1 cellular context compared by ENCODE assay signal in the genomic region with DNA sequence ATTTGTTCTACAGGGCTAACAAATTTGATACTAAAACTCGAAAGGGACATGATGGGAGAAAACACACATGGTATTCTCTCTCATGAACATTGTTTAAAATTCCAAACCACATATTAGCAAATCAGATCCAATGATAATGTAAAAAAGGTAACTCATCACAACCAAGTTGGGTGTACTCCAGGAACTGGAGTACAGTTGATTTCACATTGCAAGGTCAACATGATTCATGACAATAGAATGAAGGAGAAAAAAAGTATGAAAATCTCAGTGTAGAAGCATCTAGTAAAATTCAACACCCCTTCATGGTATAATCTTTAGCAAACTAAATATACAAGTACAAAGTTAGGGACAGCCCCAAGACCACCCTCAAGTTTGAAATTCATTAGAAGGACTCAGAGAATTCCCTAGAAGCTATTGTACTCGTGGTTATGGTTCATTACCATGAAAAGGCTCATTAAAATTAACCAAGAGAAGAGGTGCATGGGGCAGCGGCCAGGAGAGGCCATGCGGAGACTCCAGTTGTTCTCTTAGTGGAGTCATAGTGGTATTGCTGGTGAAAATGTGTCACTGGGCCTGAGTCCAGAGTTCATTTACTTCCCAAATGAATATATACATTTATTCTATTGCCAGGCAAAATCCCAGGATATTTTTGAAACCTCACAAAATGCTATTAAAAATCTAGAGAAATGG.
TF ChIP-seq lines count a peak whose summit lies in the region.

No MANE protein-coding gene starts in this region.

TF ChIP-seq in A549, 52 proteins besides CTCF, POLR2A, EP300 and RAD21:
- TF ChIP-seq JUNB (IDR thresholded peaks at IDR 0.05), result peak; percentile 61; the same call in 1 of the 2 replicates
- peak; percentile 48; the same call in 1 of the 2 replicates for TF ChIP-seq HOXA7 (CRISPR knock-in tag; IDR thresholded peaks at IDR 0.05)
- TF ChIP-seq MAZ (IDR thresholded peaks at IDR 0.05; ENCODE audit: borderline replicate concordance, low read depth, low read length), result no peak
- 0 out of 2 replicates have a peak, but pooled peaks have one; percentile 22 for TF ChIP-seq TFCP2L1 (CRISPR knock-in tag; IDR thresholded peaks at IDR 0.05)
- TF ChIP-seq, protein P1, sequence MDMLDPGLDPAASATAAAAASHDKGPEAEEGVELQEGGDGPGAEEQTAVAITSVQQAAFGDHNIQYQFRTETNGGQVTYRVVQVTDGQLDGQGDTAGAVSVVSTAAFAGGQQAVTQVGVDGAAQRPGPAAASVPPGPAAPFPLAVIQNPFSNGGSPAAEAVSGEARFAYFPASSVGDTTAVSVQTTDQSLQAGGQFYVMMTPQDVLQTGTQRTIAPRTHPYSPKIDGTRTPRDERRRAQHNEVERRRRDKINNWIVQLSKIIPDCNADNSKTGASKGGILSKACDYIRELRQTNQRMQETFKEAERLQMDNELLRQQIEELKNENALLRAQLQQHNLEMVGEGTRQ (IDR thresholded peaks at IDR 0.05), result no peak
- peak in 1 of 2 experiments; percentile 2; a peak in 1 of 5 replicates for TF ChIP-seq JUN (IDR thresholded peaks at IDR 0.05)
- no peak for TF ChIP-seq SREBF2 (IDR thresholded peaks at IDR 0.05)
- TF ChIP-seq MAFK (IDR thresholded peaks at IDR 0.05; ENCODE audit: partially characterized antibody), result peak; percentile 11
- peak; percentile 49 for TF ChIP-seq FOSL2 (IDR thresholded peaks at IDR 0.05)
- peak; percentile 78 for TF ChIP-seq FOSL2 (CRISPR knock-in tag; IDR thresholded peaks at IDR 0.05)
